ENCODE assay signal across 10 cellular contexts in the genomic region with DNA sequence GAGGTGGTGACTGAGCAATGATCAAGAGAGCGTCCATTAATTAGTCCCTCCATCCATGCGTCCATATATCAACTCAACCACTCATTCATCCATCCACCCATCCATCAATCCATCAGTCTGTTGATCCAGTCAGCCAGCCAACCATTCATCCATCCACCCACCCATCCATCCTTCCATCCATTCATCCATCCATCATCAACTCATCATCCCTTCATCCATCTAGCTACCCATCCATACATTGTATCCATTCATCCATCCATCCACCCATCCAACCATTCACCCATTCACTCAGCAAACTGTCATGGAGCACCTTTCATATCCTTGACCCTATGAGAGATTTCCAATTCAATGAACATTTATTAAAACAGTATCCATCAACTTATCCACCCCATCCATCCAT. TPM values are rescaled to one million over a fixed set of nuclear protein-coding genes. Genes with fewer than 3 reads are reported as not detected.
"Had no signal": no experiment of that assay in that cellular context is flagged by ENCODE, and none has a peak within 500 bp of the region (broad histone marks: within the 10 kb centered on the region; RNA-seq: fewer than 3 reads in every experiment).

No MANE protein-coding gene starts in this region.

- FAIRE-seq: H54, HTR-8/SVneo had no signal

- H3K27ac Mint-ChIP-seq: H9, HFFc6, IgD-negative memory B cell had no signal

- H3K4me3 Mint-ChIP-seq: H9, HFFc6, IgD-negative memory B cell had no signal

- H3K9ac ChIP-seq: GM23248 had no signal

- H3K4me3 ChIP-seq: GM23248 had no signal

- H2AFZ ChIP-seq: GM23248 had no signal

- H3K27ac ChIP-seq: GM23248 had no signal

- DNase-seq: GM23248, GOT3, H9, HCEC 1CT, HFFc6, KG1 had no signal

- H3K27me3 Mint-ChIP-seq: IgD-negative memory B cell had no signal

RNA-seq across cellular contexts. Expression of a gene that starts 28.1 kb away (rescaled TPM):
- total RNA-seq: HT-29 had no signal
